Comparison of ENCODE assay signal across 19 cellular contexts in genomic region chr11:93984205-93984586, GRCh38. TPM values are rescaled to one million over a fixed set of nuclear protein-coding genes. Genes with fewer than 3 reads are reported as not detected.
DNase-seq lines count a peak whose midpoint lies in the region; ATAC-seq and TF ChIP-seq lines count a peak whose summit lies in the region.
"Had no signal": no experiment of that assay in that cellular context is flagged by ENCODE, and none has a peak within 500 bp of the region (broad histone marks: within the 10 kb centered on the region; RNA-seq: fewer than 3 reads in every experiment).

No MANE protein-coding gene starts in this region.

- TF ChIP-seq CTCF in AG09319 (IDR thresholded peaks at IDR 0.05; ENCODE audit: low read depth, low read length): no peak
- no peak for TF ChIP-seq CTCF in foreskin fibroblast (IDR thresholded peaks at IDR 0.05; ENCODE audit: low read depth, low read length)
- TF ChIP-seq CTCF in SK-N-SH (IDR thresholded peaks at IDR 0.05): no peak

- no peaks in the 10 kb centered on the region for H3F3A ChIP-seq in SK-N-SH (replicated peaks; ENCODE audit: insufficient read depth)

- H3K79me2 ChIP-seq in SK-N-SH (ENCODE audit: insufficient read depth): no peaks in the 10 kb centered on the region

- H3K9ac ChIP-seq in SK-N-SH: no peak overlapping the region

- POLR2A ChIA-PET in activated CD4-positive, alpha-beta memory T cell treated with anti-CD3 and anti-CD28 coated beads for 36 hours (lab: Charles Lee): no interaction called here
- POLR2A ChIA-PET in SK-N-SH (lab: Yijun Ruan, JAX): no interaction called here
- POLR2A ChIA-PET in activated CD8-positive, alpha-beta T cell treated with anti-CD3 and anti-CD28 coated beads, Interleukin-2, amount 10 ng/mL, durations not matched to agents 7 days and 5 days (lab: Charles Lee): no interaction called here

- H4K20me1 ChIP-seq in SK-N-SH (ENCODE audit: insufficient read depth): no peaks in the 10 kb centered on the region

- H3K9me3 ChIP-seq in SK-N-SH: no peaks in the 10 kb centered on the region
- H3K9me3 ChIP-seq: SJSA1 had no signal

- peaks cover 7% of the 10 kb centered on the region for H3K27me3 Mint-ChIP-seq in activated CD4-positive, alpha-beta memory T cell treated with anti-CD3 and anti-CD28 coated beads for 36 hours
- H3K27me3 Mint-ChIP-seq in activated CD8-positive, alpha-beta T cell treated with anti-CD3 and anti-CD28 coated beads, Interleukin-2, amount 10 ng/mL, durations not matched to agents 7 days and 5 days (ENCODE audit: low read depth): peaks cover 8% of the 10 kb centered on the region

- H3K27me3 ChIP-seq in SK-N-SH (ENCODE audit: insufficient read depth): no peaks in the 10 kb centered on the region
- H3K27me3 ChIP-seq: SJSA1 had no signal

- CTCF ChIA-PET in activated CD4-positive, alpha-beta memory T cell treated with anti-CD3 and anti-CD28 coated beads for 36 hours (lab: Charles Lee): no interaction called here
- CTCF ChIA-PET in SK-N-SH (lab: Yijun Ruan, JAX): no interaction called here
- CTCF ChIA-PET in activated CD8-positive, alpha-beta T cell treated with anti-CD3 and anti-CD28 coated beads, Interleukin-2, amount 10 ng/mL, durations not matched to agents 7 days and 5 days (lab: Charles Lee): no interaction called here

- H3K4me3 ChIP-seq in foreskin fibroblast (ENCODE audit: low read depth in 1 of 2, low read length in 2 of 2) (no peak overlapping the region), SK-N-SH (ENCODE audit: low read depth in 2 of 2, low read length in 1 of 2) (no peak overlapping the region)
- H3K4me3 ChIP-seq: SJSA1 had no signal

- H2AFZ ChIP-seq in SK-N-SH (ENCODE audit: low read depth): no peak overlapping the region

- TF ChIP-seq EP300 in SK-N-SH (IDR thresholded peaks at IDR 0.05; ENCODE audit: borderline replicate concordance in 1 of 2, low read depth in 1 of 2, low read length in 1 of 2): no peak

- H3K9me3 Mint-ChIP-seq in activated CD4-positive, alpha-beta memory T cell treated with anti-CD3 and anti-CD28 coated beads for 36 hours: no peaks in the 10 kb centered on the region
- H3K9me3 Mint-ChIP-seq in activated CD8-positive, alpha-beta T cell treated with anti-CD3 and anti-CD28 coated beads, Interleukin-2, amount 10 ng/mL, durations not matched to agents 7 days and 5 days (ENCODE audit: insufficient read depth): no peaks in the 10 kb centered on the region

- no peak overlapping the region for H3K4me2 ChIP-seq in SK-N-SH

- no peaks in the 10 kb centered on the region for H3K36me3 Mint-ChIP-seq in activated CD4-positive, alpha-beta memory T cell treated with anti-CD3 and anti-CD28 coated beads for 36 hours
- H3K36me3 Mint-ChIP-seq in activated CD8-positive, alpha-beta T cell treated with anti-CD3 and anti-CD28 coated beads, Interleukin-2, amount 10 ng/mL, durations not matched to agents 7 days and 5 days (ENCODE audit: low read depth): no peaks in the 10 kb centered on the region
- H3K36me3 Mint-ChIP-seq: CD14-positive monocyte had no signal

- no peak overlapping the region for H3K4me3 Mint-ChIP-seq in activated CD4-positive, alpha-beta memory T cell treated with anti-CD3 and anti-CD28 coated beads for 36 hours
- no peak overlapping the region for H3K4me3 Mint-ChIP-seq in activated CD8-positive, alpha-beta T cell treated with anti-CD3 and anti-CD28 coated beads, Interleukin-2, amount 10 ng/mL, durations not matched to agents 7 days and 5 days
- H3K4me3 Mint-ChIP-seq: CD14-positive monocyte had no signal

- DNase-seq in AG09319 (ENCODE audit: extremely low read depth, low read depth) (peak; percentile 32), NCI-H226 (peak; percentile 10), epithelial cell of prostate (ENCODE audit: low read depth, low spot score) (no peak), foreskin fibroblast (peak; percentile 7 to 17), SK-N-SH (no peak)
- no peak for DNase-seq in activated CD4-positive, alpha-beta memory T cell treated with anti-CD3 and anti-CD28 coated beads for 36 hours
- DNase-seq in activated CD8-positive, alpha-beta T cell treated with anti-CD3 and anti-CD28 coated beads, Interleukin-2, amount 10 ng/mL, durations not matched to agents 7 days and 5 days: no peak
- DNase-seq: AML-193, DMS 273 treated with DMSO at 0.1 percent for 48 hours, H7, NCI-H1417, NCI-H1930, NCI-H2171, NCI-H446 treated with DMSO at 0.1 percent for 48 hours, NCI-H748 treated with DMSO at 0.1 percent for 48 hours had no signal

- H3K36me3 ChIP-seq in SK-N-SH (replicated peaks in 1 of 2; ENCODE audit: control insufficient read depth in 1 of 2, insufficient read depth in 2 of 2, low read length in 1 of 2): no peaks in the 10 kb centered on the region
- H3K36me3 ChIP-seq: SJSA1 had no signal

- 23% methylated on average over 1 of the region's 1 CpG for WGBS in SK-N-SH (ENCODE audit: low lambda C conversion rate)

- H3K9me2 ChIP-seq in SK-N-SH: no peaks in the 10 kb centered on the region

- H3K4me1 Mint-ChIP-seq in activated CD4-positive, alpha-beta memory T cell treated with anti-CD3 and anti-CD28 coated beads for 36 hours (ENCODE audit: low read depth): no peaks in the 10 kb centered on the region
- H3K4me1 Mint-ChIP-seq in activated CD8-positive, alpha-beta T cell treated with anti-CD3 and anti-CD28 coated beads, Interleukin-2, amount 10 ng/mL, durations not matched to agents 7 days and 5 days (ENCODE audit: low read depth): no peaks in the 10 kb centered on the region
- H3K4me1 Mint-ChIP-seq: CD14-positive monocyte had no signal

- H3K27ac Mint-ChIP-seq in activated CD4-positive, alpha-beta memory T cell treated with anti-CD3 and anti-CD28 coated beads for 36 hours: no peak overlapping the region
- no peak overlapping the region for H3K27ac Mint-ChIP-seq in activated CD8-positive, alpha-beta T cell treated with anti-CD3 and anti-CD28 coated beads, Interleukin-2, amount 10 ng/mL, durations not matched to agents 7 days and 5 days
- H3K27ac Mint-ChIP-seq: CD14-positive monocyte had no signal

- no peak for ATAC-seq in GM21825 (IDR thresholded peaks at IDR 0.05; ENCODE audit: unreplicated experiment)
- no peak for ATAC-seq in activated CD8-positive, alpha-beta T cell treated with anti-CD3 and anti-CD28 coated beads, Interleukin-2, amount 10 ng/mL, durations not matched to agents 7 days and 5 days

- TF ChIP-seq RAD21 in SK-N-SH (IDR thresholded peaks at IDR 0.05; ENCODE audit: low read length): no peak

- no peaks in the 10 kb centered on the region; a peak in 1 of 4 replicates for H3K4me1 ChIP-seq in SK-N-SH (ENCODE audit: control insufficient read depth in 1 of 2, insufficient read depth in 2 of 2, low read depth in 1 of 2, low read length in 1 of 2)
- H3K4me1 ChIP-seq: SJSA1 had no signal

- peak overlapping the region; percentile 3 for H3K27ac ChIP-seq in epithelial cell of prostate
- H3K27ac ChIP-seq in SK-N-SH (ENCODE audit: low read depth in 2 of 2, low read length in 1 of 2): no peak overlapping the region
- H3K27ac ChIP-seq: SJSA1 had no signal

- intact Hi-C loops in activated CD4-positive, alpha-beta memory T cell treated with anti-CD3 and anti-CD28 coated beads for 36 hours (cut with micrococcal nuclease): no loop called here

TF ChIP-seq in SK-N-SH, 30 proteins besides CTCF, POLR2A, EP300 and RAD21:
- TF ChIP-seq GATA2 (CRISPR knock-in tag; IDR thresholded peaks at IDR 0.05): no peak
- no peak for TF ChIP-seq IRF3 (IDR thresholded peaks at IDR 0.05; ENCODE audit: low read depth, low read length)
- no peak for TF ChIP-seq RCOR1 (IDR thresholded peaks at IDR 0.05; ENCODE audit: low read length)

RNA-seq across cellular contexts. Expression of gene HEPHL1, which starts 37.0 kb away (rescaled TPM):
- not detected for total RNA-seq in activated CD4-positive, alpha-beta memory T cell treated with anti-CD3 and anti-CD28 coated beads for 36 hours
- polyA plus RNA-seq in SK-N-SH (2012; rRNA removed): not detected in 2 replicates
- not detected in 2 replicates for polyA plus RNA-seq in SK-N-SH (2012; cell fraction: cytosol; rRNA removed)
- not detected in 2 replicates for polyA plus RNA-seq in SK-N-SH (2012; cell fraction: nucleus; rRNA removed)
- total RNA-seq in activated CD8-positive, alpha-beta T cell treated with anti-CD3 and anti-CD28 coated beads, Interleukin-2, amount 10 ng/mL, durations not matched to agents 7 days and 5 days: not detected
- total RNA-seq: H7, HT-29, SJSA1 had no signal
- polyA plus RNA-seq: CD14-positive monocyte had no signal

Comparison
In these comparisons a context has a peak if more than half of its experiments do, and no peak if none do; other contexts are left out.
1. DNase-seq: peak in AG09319 (single experiment), NCI-H226 (single experiment) and foreskin fibroblast (2 of 2); none in epithelial cell of prostate (single experiment), activated CD4-positive, alpha-beta memory T cell treated with anti-CD3 and anti-CD28 coated beads for 36 hours (single experiment), SK-N-SH (single experiment) and activated CD8-positive, alpha-beta T cell treated with anti-CD3 and anti-CD28 coated beads, Interleukin-2, amount 10 ng/mL, durations not matched to agents 7 days and 5 days (single experiment).